13 cellular contexts compared by ENCODE assay signal in the genomic region with DNA sequence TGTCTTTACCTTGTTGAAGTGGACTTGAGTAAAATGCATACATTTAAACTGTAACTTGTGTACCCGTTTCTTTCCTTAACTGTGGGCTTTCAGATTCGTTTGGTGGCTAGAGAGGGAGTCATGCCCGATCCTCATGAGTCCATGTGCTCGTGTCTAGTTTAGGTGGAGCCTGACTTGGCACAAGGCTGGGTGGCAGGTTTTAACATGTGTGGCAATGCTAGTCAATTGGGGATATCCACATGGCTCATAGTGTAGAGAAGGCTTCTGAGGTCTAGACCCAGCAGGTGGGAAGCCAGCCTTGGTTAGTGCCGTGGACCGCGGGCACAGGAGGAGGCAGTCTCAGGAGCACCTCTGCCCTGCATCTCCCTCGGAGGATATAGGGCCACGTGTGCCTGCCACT. TPM values are rescaled to one million over a fixed set of nuclear protein-coding genes. Genes with fewer than 3 reads are reported as not detected.
A peak's percentile ranks its signal among the peaks of the same experiment; 100 is the strongest.
DNase-seq lines count a peak whose midpoint lies in the region; ATAC-seq and TF ChIP-seq lines count a peak whose summit lies in the region.
"Had no signal": no experiment of that assay in that cellular context is flagged by ENCODE, and none has a peak within 500 bp of the region (broad histone marks: within the 10 kb centered on the region; RNA-seq: fewer than 3 reads in every experiment).

No MANE protein-coding gene starts in this region.

- H3K4me1 ChIP-seq in MM.1S (ENCODE audit: low read length) (peaks cover 71% of the 10 kb centered on the region), mammary epithelial cell (ENCODE audit: insufficient read depth, low read length) (no peaks in the 10 kb centered on the region), endodermal cell (ENCODE audit: control insufficient read depth, insufficient read depth, low read length) (no peaks in the 10 kb centered on the region)
- H3K4me1 ChIP-seq: pancreas had no signal

- H3K27ac ChIP-seq in MM.1S (ENCODE audit: low read length) (peak overlapping the region; percentile 97; the same call in 1 of the 2 replicates), mammary epithelial cell (ENCODE audit: insufficient read depth, low read depth, low read length) (no peak overlapping the region), endodermal cell (ENCODE audit: low read depth, low read length) (no peak overlapping the region)
- H3K27ac ChIP-seq: gastrocnemius medialis, pancreas had no signal

- dilution Hi-C loops in mammary epithelial cell (cut with HindIII; ENCODE audit: low sequenced_read_pairs) = no loop called here

- H3K9me3 Mint-ChIP-seq in stimulated activated effector memory CD8-positive, alpha-beta T cell treated with anti-CD3 and anti-CD28 coated beads, Interleukin-12 subunit alpha, Interleukin-12 subunit beta, amount 100 ng/mL, for 72 hours = no peaks in the 10 kb centered on the region
- peaks cover 51% of the 10 kb centered on the region for H3K9me3 Mint-ChIP-seq in endodermal cell

- H3K4me3 Mint-ChIP-seq in stimulated activated effector memory CD8-positive, alpha-beta T cell treated with anti-CD3 and anti-CD28 coated beads, Interleukin-12 subunit alpha, Interleukin-12 subunit beta, amount 100 ng/mL, for 72 hours = peak overlapping the region; percentile 77
- no peak overlapping the region for H3K4me3 Mint-ChIP-seq in endodermal cell

- 69% methylated on average over 9 of the region's 9 CpGs for WGBS in mammary epithelial cell (ENCODE audit: low coverage, missing lambda C conversion rate)
- WGBS in endodermal cell (ENCODE audit: insufficient coverage in 1 of 2, insufficient read length in 1 of 2), 2 experiments = 94 to 96% methylated on average over 4 to 9 of the region's 9 CpGs

- peaks cover 58% of the 10 kb centered on the region for H3K4me1 Mint-ChIP-seq in stimulated activated effector memory CD8-positive, alpha-beta T cell treated with anti-CD3 and anti-CD28 coated beads, Interleukin-12 subunit alpha, Interleukin-12 subunit beta, amount 100 ng/mL, for 72 hours
- H3K4me1 Mint-ChIP-seq in endodermal cell = no peaks in the 10 kb centered on the region

- H3K79me2 ChIP-seq in MM.1S (ENCODE audit: low read length) = peaks cover 41% of the 10 kb centered on the region
- no peaks in the 10 kb centered on the region for H3K79me2 ChIP-seq in mammary epithelial cell (ENCODE audit: insufficient read depth, low read length)

- no peaks in the 10 kb centered on the region for H3K27me3 Mint-ChIP-seq in endodermal cell (ENCODE audit: insufficient read depth)

- H3K9ac ChIP-seq in MM.1S (ENCODE audit: low read length) (no peak overlapping the region), mammary epithelial cell (ENCODE audit: insufficient read depth, low read length) (no peak overlapping the region), endodermal cell (ENCODE audit: extremely low read depth, low read length, poor library complexity, severe bottlenecking) (no peak overlapping the region)

- TF ChIP-seq CTCF in MM.1S (IDR thresholded peaks at IDR 0.05; ENCODE audit: low read length) (no peak), mammary epithelial cell (conservative IDR thresholded peaks at IDR 0.05 in 1 of 2, IDR thresholded peaks at IDR 0.05 in 1 of 2; ENCODE audit: extremely low read depth in 1 of 2, insufficient read depth in 1 of 2, low read depth in 1 of 2, low read length in 2 of 2) (no peak), endodermal cell (conservative IDR thresholded peaks at IDR 0.05) (no peak)

- CTCF ChIA-PET in mammary epithelial cell (lab: Charles Lee; ENCODE audit: low non-redundant PET) = no interaction called here

- peak; percentile 8 for DNase-seq in activated naive CD4-positive, alpha-beta T cell treated with Interleukin-2 at 50 U/mL for 16 hours
- no peak for DNase-seq in activated naive CD4-positive, alpha-beta T cell (lab: John Stamatoyannopoulos, UW)
- DNase-seq in MM.1S (no peak), mammary epithelial cell (peak; percentile 44), endodermal cell (no peak), T-helper 9 cell (no peak)
- no peak for DNase-seq in stimulated activated effector memory CD8-positive, alpha-beta T cell treated with anti-CD3 and anti-CD28 coated beads, Interleukin-12 subunit alpha, Interleukin-12 subunit beta, amount 100 ng/mL, for 72 hours (ENCODE audit: low spot score in 2 of 2)
- DNase-seq: AML-193; effector CD8-positive, alpha-beta T cell; gastrocnemius medialis; islet precursor cell; pancreas had no signal

- in situ Hi-C loops in mammary epithelial cell (cut with MboI; ENCODE audit: low sequenced_read_pairs in 2 of 2) = loop anchor here in 1 of 2 donors (10.0 to 25.0 kb wide), 2 partner anchors 103 to 221 kb away; no protein-coding TSS in a partner anchor

- H3F3A ChIP-seq in MM.1S (ENCODE audit: insufficient read depth, low read length) = peaks cover 56% of the 10 kb centered on the region

- ATAC-seq in stimulated activated effector memory CD8-positive, alpha-beta T cell treated with anti-CD3 and anti-CD28 coated beads, Interleukin-12 subunit alpha, Interleukin-12 subunit beta, amount 100 ng/mL, for 72 hours = no peak
- ATAC-seq in HG02870 (IDR thresholded peaks at IDR 0.05; ENCODE audit: unreplicated experiment) = no peak
- ATAC-seq: gastrocnemius medialis, pancreas had no signal

- no peak overlapping the region for H3K4me3 ChIP-seq in MM.1S (ENCODE audit: low read length)
- no peak overlapping the region for H3K4me3 ChIP-seq in mammary epithelial cell (replicated peaks in 1 of 3; ENCODE audit: insufficient read depth in 1 of 3, low read depth in 2 of 3, low read length in 3 of 3)
- H3K4me3 ChIP-seq in endodermal cell (ENCODE audit: low read length) = no peak overlapping the region
- H3K4me3 ChIP-seq: gastrocnemius medialis, pancreas had no signal

- H3K4me2 ChIP-seq in MM.1S (ENCODE audit: low read depth, low read length) (no peak overlapping the region), mammary epithelial cell (ENCODE audit: insufficient read depth, low read depth, low read length) (no peak overlapping the region)

- H3K9me3 ChIP-seq in MM.1S (replicated peaks; ENCODE audit: insufficient read depth, low read length) = no peaks in the 10 kb centered on the region
- peaks cover 3% of the 10 kb centered on the region for H3K9me3 ChIP-seq in mammary epithelial cell (replicated peaks; ENCODE audit: insufficient read depth, low read length)
- no peaks in the 10 kb centered on the region for H3K9me3 ChIP-seq in endodermal cell (ENCODE audit: control insufficient read depth, low read length)
- H3K9me3 ChIP-seq: gastrocnemius medialis, pancreas had no signal

- H4K20me1 ChIP-seq in MM.1S (ENCODE audit: insufficient read depth, low read length) = no peaks in the 10 kb centered on the region
- no peaks in the 10 kb centered on the region for H4K20me1 ChIP-seq in mammary epithelial cell (ENCODE audit: insufficient read depth, low read length)

- peaks cover 16% of the 10 kb centered on the region for H3K36me3 Mint-ChIP-seq in stimulated activated effector memory CD8-positive, alpha-beta T cell treated with anti-CD3 and anti-CD28 coated beads, Interleukin-12 subunit alpha, Interleukin-12 subunit beta, amount 100 ng/mL, for 72 hours
- peaks cover 33% of the 10 kb centered on the region for H3K36me3 Mint-ChIP-seq in endodermal cell (ENCODE audit: low read depth)

- H3K36me3 ChIP-seq in MM.1S (replicated peaks; ENCODE audit: insufficient read depth, low read length) = no peaks in the 10 kb centered on the region
- no peaks in the 10 kb centered on the region for H3K36me3 ChIP-seq in mammary epithelial cell (ENCODE audit: insufficient read depth, low read length)
- H3K36me3 ChIP-seq in endodermal cell (ENCODE audit: control insufficient read depth, insufficient read depth, low read length) = no peaks in the 10 kb centered on the region
- H3K36me3 ChIP-seq: gastrocnemius medialis, pancreas had no signal

- H2AFZ ChIP-seq in MM.1S (ENCODE audit: low read length) (no peak overlapping the region), mammary epithelial cell (ENCODE audit: low read depth, low read length) (no peak overlapping the region)

- H3K9me2 ChIP-seq in MM.1S (replicated peaks; ENCODE audit: insufficient read depth, low read length) = no peaks in the 10 kb centered on the region

- H3K27me3 ChIP-seq in MM.1S (replicated peaks; ENCODE audit: insufficient read depth, low read length) = no peaks in the 10 kb centered on the region
- no peaks in the 10 kb centered on the region for H3K27me3 ChIP-seq in mammary epithelial cell (ENCODE audit: insufficient read depth, low read length)
- no peaks in the 10 kb centered on the region for H3K27me3 ChIP-seq in endodermal cell (ENCODE audit: control insufficient read depth, insufficient read depth, low read length, poor library complexity, severe bottlenecking)
- H3K27me3 ChIP-seq: gastrocnemius medialis had no signal

- no TSS peak for BruUV-seq in mammary epithelial cell (replicated peaks; lab: Mats Ljungman, UMichigan)

- intact Hi-C loops in mammary epithelial cell (cut with micrococcal nuclease) = no loop called here

- H3K27ac Mint-ChIP-seq in stimulated activated effector memory CD8-positive, alpha-beta T cell treated with anti-CD3 and anti-CD28 coated beads, Interleukin-12 subunit alpha, Interleukin-12 subunit beta, amount 100 ng/mL, for 72 hours = peak overlapping the region; percentile 96
- no peak overlapping the region for H3K27ac Mint-ChIP-seq in endodermal cell

RNA-seq across cellular contexts. Expression of a gene that starts 48.5 kb away (rescaled TPM):
- 1 to 10 TPM; 2.4 to 7.0 TPM for total RNA-seq in mammary epithelial cell
- polyA plus RNA-seq in mammary epithelial cell = 1.0 TPM
- 6.1 TPM for polyA minus RNA-seq in mammary epithelial cell
- total RNA-seq in endodermal cell = 1 to 10 TPM; 3.7 to 4.4 TPM
- 6.9 TPM for polyA plus RNA-seq in endodermal cell (2013, experiment 1 of 2)
- polyA plus RNA-seq in endodermal cell (2013, experiment 2 of 2) = 7.7 TPM

Comparison
In these comparisons a context has a peak if more than half of its experiments do, and no peak if none do; other contexts are left out.
1. DNase-seq: peak in activated naive CD4-positive, alpha-beta T cell treated with Interleukin-2 at 50 U/mL for 16 hours (single experiment) and mammary epithelial cell (single experiment); none in activated naive CD4-positive, alpha-beta T cell (0 of 4), MM.1S (single experiment), stimulated activated effector memory CD8-positive, alpha-beta T cell treated with anti-CD3 and anti-CD28 coated beads, Interleukin-12 subunit alpha, Interleukin-12 subunit beta, amount 100 ng/mL, for 72 hours (0 of 2), endodermal cell (single experiment) and T-helper 9 cell (single experiment).